ENCODE assay signal across 8 cellular contexts in genomic region chr18:79679552-79680099, GRCh38. TPM values are rescaled to one million over a fixed set of nuclear protein-coding genes. Genes with fewer than 3 reads are reported as not detected.
DNase-seq lines count a peak whose midpoint lies in the region; ATAC-seq, FAIRE-seq and TF ChIP-seq lines count a peak whose summit lies in the region.

A gene with protein sequence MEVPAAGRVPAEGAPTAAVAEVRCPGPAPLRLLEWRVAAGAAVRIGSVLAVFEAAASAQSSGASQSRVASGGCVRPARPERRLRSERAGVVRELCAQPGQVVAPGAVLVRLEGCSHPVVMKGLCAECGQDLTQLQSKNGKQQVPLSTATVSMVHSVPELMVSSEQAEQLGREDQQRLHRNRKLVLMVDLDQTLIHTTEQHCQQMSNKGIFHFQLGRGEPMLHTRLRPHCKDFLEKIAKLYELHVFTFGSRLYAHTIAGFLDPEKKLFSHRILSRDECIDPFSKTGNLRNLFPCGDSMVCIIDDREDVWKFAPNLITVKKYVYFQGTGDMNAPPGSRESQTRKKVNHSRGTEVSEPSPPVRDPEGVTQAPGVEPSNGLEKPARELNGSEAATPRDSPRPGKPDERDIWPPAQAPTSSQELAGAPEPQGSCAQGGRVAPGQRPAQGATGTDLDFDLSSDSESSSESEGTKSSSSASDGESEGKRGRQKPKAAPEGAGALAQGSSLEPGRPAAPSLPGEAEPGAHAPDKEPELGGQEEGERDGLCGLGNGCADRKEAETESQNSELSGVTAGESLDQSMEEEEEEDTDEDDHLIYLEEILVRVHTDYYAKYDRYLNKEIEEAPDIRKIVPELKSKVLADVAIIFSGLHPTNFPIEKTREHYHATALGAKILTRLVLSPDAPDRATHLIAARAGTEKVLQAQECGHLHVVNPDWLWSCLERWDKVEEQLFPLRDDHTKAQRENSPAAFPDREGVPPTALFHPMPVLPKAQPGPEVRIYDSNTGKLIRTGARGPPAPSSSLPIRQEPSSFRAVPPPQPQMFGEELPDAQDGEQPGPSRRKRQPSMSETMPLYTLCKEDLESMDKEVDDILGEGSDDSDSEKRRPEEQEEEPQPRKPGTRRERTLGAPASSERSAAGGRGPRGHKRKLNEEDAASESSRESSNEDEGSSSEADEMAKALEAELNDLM (plus strand): TSS chr18:79679803. CDS start chr18:79679948, 145 bp downstream.

- peaks cover 17 to 23% of the 10 kb centered on the region in 2 donors for H3K4me1 ChIP-seq in kidney (ENCODE audit: control insufficient read depth in 1 of 2, insufficient read depth in 1 of 2, low read depth in 1 of 2, low read length in 2 of 2)

- H3K9ac ChIP-seq in kidney (ENCODE audit: low read length in 2 of 2) = peak within 1 kb of the TSS; percentile 79 to 89

- TF ChIP-seq CTCF in WTC11 (IDR thresholded peaks at IDR 0.05) (no peak), kidney (IDR thresholded peaks at IDR 0.05; ENCODE audit: borderline replicate concordance, extremely low read depth, insufficient read depth) (no peak)

- H3K9me3 ChIP-seq in kidney (ENCODE audit: control insufficient read depth in 1 of 2, low read length in 2 of 2) = no peaks in the 10 kb centered on the region

- peaks cover 30% of the 10 kb centered on the region for H3K4me1 Mint-ChIP-seq in WTC11

- DNase-seq in AG08396 (ENCODE audit: low spot score) = peak; percentile 96
- DNase-seq in NCI-H345 (lab: John Stamatoyannopoulos, UW) = peak; percentile 92
- DNase-seq in WTC11 (ENCODE audit: low spot score) = peak; percentile 79
- peak; percentile 85 for DNase-seq in cerebellar cortex (ENCODE audit: low spot score)
- peak; percentile 98 for DNase-seq in kidney
- peak; percentile 77 to 80 for DNase-seq in stimulated activated CD4-positive, alpha-beta T cell treated with anti-CD3 and anti-CD28 coated beads, Interleukin-15, amount 100 ng/mL, for 1 hour (ENCODE audit: low read depth in 1 of 2, low spot score in 1 of 2)

- H3K36me3 Mint-ChIP-seq in WTC11 = peaks cover 18% of the 10 kb centered on the region

- H3K36me3 ChIP-seq in kidney (ENCODE audit: control insufficient read depth in 1 of 2, insufficient read depth in 2 of 2, low read length in 2 of 2) = peaks cover 0 to 2% of the 10 kb centered on the region in 2 donors

- H3K27ac ChIP-seq in kidney (ENCODE audit: low read depth in 2 of 2, low read length in 2 of 2) = peak within 1 kb of the TSS; percentile 96 to 99

- no peaks in the 10 kb centered on the region for H3K27me3 Mint-ChIP-seq in WTC11 (ENCODE audit: low read depth)

- H3K9me3 Mint-ChIP-seq in WTC11 = 0 out of 2 replicates have a peak, but pooled peaks cover 3% of the 10 kb centered on the region

- FAIRE-seq in kidney (lab: Jason Lieb, UNC) = no peak

- peak within 1 kb of the TSS; percentile 93 for H3K4me3 Mint-ChIP-seq in WTC11

- CTCF ChIA-PET in WTC11 (lab: Charles Lee) = no interaction called here

- peak within 1 kb of the TSS; percentile 87 to 89 for H3K4me3 ChIP-seq in kidney (ENCODE audit: low read length in 2 of 2)

- peak; percentile 72 for ATAC-seq in GM18907 (IDR thresholded peaks at IDR 0.05; ENCODE audit: unreplicated experiment)
- ATAC-seq in HG03135 (IDR thresholded peaks at IDR 0.05; ENCODE audit: unreplicated experiment) = peak; percentile 61
- peak; percentile 49 for ATAC-seq in WTC11

- POLR2A ChIA-PET in WTC11 (lab: Charles Lee) = no interaction called here

- H3K27ac Mint-ChIP-seq in WTC11 = peak within 1 kb of the TSS; percentile 99

- intact Hi-C loops in kidney (cut with DNase I) = no loop called here

TF ChIP-seq in WTC11, 78 proteins besides CTCF, POLR2A, EP300 and RAD21 (continues in another document):
- TF ChIP-seq ELF4 (CRISPR knock-in tag; IDR thresholded peaks at IDR 0.05; ENCODE audit: low read depth) (no peak), ESRRA (CRISPR knock-in tag; IDR thresholded peaks at IDR 0.05; ENCODE audit: borderline replicate concordance) (no peak), ZNF121 (CRISPR knock-in tag; IDR thresholded peaks at IDR 0.05) (no peak), TP53 (CRISPR knock-in tag; IDR thresholded peaks at IDR 0.05) (no peak; the same call in 1 of the 2 replicates), ATF2 (CRISPR knock-in tag; IDR thresholded peaks at IDR 0.05; ENCODE audit: borderline replicate concordance, low read depth) (no peak), EMX1 (CRISPR knock-in tag; IDR thresholded peaks at IDR 0.05) (no peak), E2F4 (CRISPR knock-in tag; IDR thresholded peaks at IDR 0.05; ENCODE audit: borderline replicate concordance, low read depth) (no peak), NFATC4 (CRISPR knock-in tag; IDR thresholded peaks at IDR 0.05) (no peak), FOXK1 (CRISPR knock-in tag; IDR thresholded peaks at IDR 0.05) (peak; percentile 90), NR3C1 (CRISPR knock-in tag; conservative IDR thresholded peaks at IDR 0.05; ENCODE audit: low read depth) (no peak), CBFB (CRISPR knock-in tag; IDR thresholded peaks at IDR 0.05; ENCODE audit: low read depth) (peak; percentile 53; the same call in 1 of the 2 replicates), USF1 (CRISPR knock-in tag; IDR thresholded peaks at IDR 0.05) (no peak), ETV6 (CRISPR knock-in tag; IDR thresholded peaks at IDR 0.05) (no peak), ATF1 (CRISPR knock-in tag; IDR thresholded peaks at IDR 0.05) (0 out of 2 replicates have a peak, but pooled peaks have one; percentile 85), CDX4 (CRISPR knock-in tag; IDR thresholded peaks at IDR 0.05; ENCODE audit: borderline replicate concordance) (no peak), KAT7 (CRISPR knock-in tag; IDR thresholded peaks at IDR 0.05; ENCODE audit: borderline replicate concordance) (no peak)
- TF ChIP-seq, protein P1, sequence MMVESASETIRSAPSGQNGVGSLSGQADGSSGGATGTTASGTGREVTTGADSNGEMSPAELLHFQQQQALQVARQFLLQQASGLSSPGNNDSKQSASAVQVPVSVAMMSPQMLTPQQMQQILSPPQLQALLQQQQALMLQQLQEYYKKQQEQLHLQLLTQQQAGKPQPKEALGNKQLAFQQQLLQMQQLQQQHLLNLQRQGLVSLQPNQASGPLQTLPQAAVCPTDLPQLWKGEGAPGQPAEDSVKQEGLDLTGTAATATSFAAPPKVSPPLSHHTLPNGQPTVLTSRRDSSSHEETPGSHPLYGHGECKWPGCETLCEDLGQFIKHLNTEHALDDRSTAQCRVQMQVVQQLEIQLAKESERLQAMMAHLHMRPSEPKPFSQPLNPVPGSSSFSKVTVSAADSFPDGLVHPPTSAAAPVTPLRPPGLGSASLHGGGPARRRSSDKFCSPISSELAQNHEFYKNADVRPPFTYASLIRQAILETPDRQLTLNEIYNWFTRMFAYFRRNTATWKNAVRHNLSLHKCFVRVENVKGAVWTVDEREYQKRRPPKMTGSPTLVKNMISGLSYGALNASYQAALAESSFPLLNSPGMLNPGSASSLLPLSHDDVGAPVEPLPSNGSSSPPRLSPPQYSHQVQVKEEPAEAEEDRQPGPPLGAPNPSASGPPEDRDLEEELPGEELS (CRISPR knock-in tag; IDR thresholded peaks at IDR 0.05) = 0 out of 2 replicates have a peak, but pooled peaks have one; percentile 1

RNA-seq across cellular contexts. Expression of the gene that starts here (rescaled TPM):
- total RNA-seq in WTC11 (2021) (33.3 to 39.7 TPM (median 34.5 TPM) in 3 replicates), kidney (21.8 TPM)
- 11.1 TPM for polyA plus RNA-seq in kidney (ENCODE audit: insufficient read depth, low read depth, low replicate concordance)

Comparison
In these comparisons a context has a peak if more than half of its experiments do, and no peak if none do; other contexts are left out.
1. Peak in every context shown above with its lines: DNase-seq, ATAC-seq, H3K4me3 ChIP-seq and H3K27ac ChIP-seq.